16 cellular contexts compared by ENCODE assay signal in genomic region chr3:159866201-159866746, GRCh38. TPM values are rescaled to one million over a fixed set of nuclear protein-coding genes. Genes with fewer than 3 reads are reported as not detected.
A peak's percentile ranks its signal among the peaks of the same experiment; 100 is the strongest.
DNase-seq lines count a peak whose midpoint lies in the region; ATAC-seq, FAIRE-seq and TF ChIP-seq lines count a peak whose summit lies in the region.
"Had no signal": no experiment of that assay in that cellular context is flagged by ENCODE, and none has a peak within 500 bp of the region (broad histone marks: within the 10 kb centered on the region; RNA-seq: fewer than 3 reads in every experiment).

No MANE protein-coding gene starts in this region.

- TF ChIP-seq POLR2A in A549 (IDR thresholded peaks at IDR 0.05; ENCODE audit: low read length) = no peak
- no peak for TF ChIP-seq POLR2A in lower leg skin (IDR thresholded peaks at IDR 0.05)

- DNase-seq in A549 (ENCODE audit: low read depth in 1 of 2, low spot score in 1 of 2) (no peak), LoVo (ENCODE audit: low spot score) (peak; percentile 35), dermis blood vessel endothelial cell (peak; percentile 35), NCI-H187 (lab: John Stamatoyannopoulos, UW) (no peak), lower leg skin (ENCODE audit: low spot score in 2 of 2) (no peak), DMS153 (lab: John Stamatoyannopoulos, UW) (no peak)
- DNase-seq in activated CD8-positive, alpha-beta memory T cell treated with anti-CD3 and anti-CD28 coated beads, Interleukin-2, amount 10 ng/mL, durations not matched to agents 7 days and 5 days = no peak
- DNase-seq: activated CD4-positive, alpha-beta memory T cell treated with anti-CD3 and anti-CD28 coated beads, Interleukin-2, amount 10 ng/mL, durations not matched to agents 7 days and 5 days; cerebellar nuclear complex; NCI-H2227 treated with DMSO at 0.1 percent for 48 hours; trophoblast cell had no signal

- H3K4me3 Mint-ChIP-seq in nephron = peak overlapping the region in 1 of 3 experiments; percentile 10
- no peak overlapping the region for H3K4me3 Mint-ChIP-seq in activated CD8-positive, alpha-beta memory T cell treated with anti-CD3 and anti-CD28 coated beads, Interleukin-2, amount 10 ng/mL, durations not matched to agents 7 days and 5 days
- H3K4me3 Mint-ChIP-seq: activated CD4-positive, alpha-beta memory T cell treated with anti-CD3 and anti-CD28 coated beads, Interleukin-2, amount 10 ng/mL, durations not matched to agents 7 days and 5 days had no signal

- TF ChIP-seq EP300 in A549 (IDR thresholded peaks at IDR 0.05) = no peak

- H3K4me1 ChIP-seq in A549 = peaks cover 34% of the 10 kb centered on the region

- no peaks in the 10 kb centered on the region for H3K9me3 ChIP-seq in A549

- POLR2A ChIA-PET in A549 (lab: Yijun Ruan, JAX) = no interaction called here

- ATAC-seq in A549 = no peak
- no peak for ATAC-seq in activated CD8-positive, alpha-beta memory T cell treated with anti-CD3 and anti-CD28 coated beads, Interleukin-2, amount 10 ng/mL, durations not matched to agents 7 days and 5 days
- ATAC-seq: K562 had no signal

- H3K27ac ChIP-seq in A549 = peak overlapping the region; percentile 1 to 47; a peak in 2 of 6 replicates

- peaks cover 31% of the 10 kb centered on the region for H3K4me1 Mint-ChIP-seq in nephron
- peaks cover 6% of the 10 kb centered on the region for H3K4me1 Mint-ChIP-seq in activated CD8-positive, alpha-beta memory T cell treated with anti-CD3 and anti-CD28 coated beads, Interleukin-2, amount 10 ng/mL, durations not matched to agents 7 days and 5 days

- CTCF ChIA-PET in A549 (lab: Yijun Ruan, JAX) = interaction anchor here (1.0 to 3.5 kb wide), 7 partner anchors 9 to 140 kb away, joined by 3 to 20 read pairs (median 6); no protein-coding TSS in a partner anchor
- CTCF ChIA-PET in activated CD8-positive, alpha-beta memory T cell treated with anti-CD3 and anti-CD28 coated beads, Interleukin-2, amount 10 ng/mL, durations not matched to agents 7 days and 5 days (lab: Charles Lee) = interaction anchor here (1.3 kb wide), 1 partner anchor 18 kb away, joined by 3 read pairs; no protein-coding TSS in a partner anchor

- TF ChIP-seq CTCF in A549 (IDR thresholded peaks at IDR 0.05) (no peak), nephron (IDR thresholded peaks at IDR 0.05; ENCODE audit: unreplicated experiment in 3 of 3) (no peak), lower leg skin (IDR thresholded peaks at IDR 0.05) (no peak)

- peaks cover 19% of the 10 kb centered on the region for H3K36me3 Mint-ChIP-seq in nephron (ENCODE audit: low read depth)
- H3K36me3 Mint-ChIP-seq in activated CD8-positive, alpha-beta memory T cell treated with anti-CD3 and anti-CD28 coated beads, Interleukin-2, amount 10 ng/mL, durations not matched to agents 7 days and 5 days = no peaks in the 10 kb centered on the region

- no peak for TF ChIP-seq RAD21 in A549 (conservative IDR thresholded peaks at IDR 0.05 in 1 of 2, IDR thresholded peaks at IDR 0.05 in 1 of 2)

- peak overlapping the region; percentile 49; the same call in 1 of the 3 replicates for H3K4me2 ChIP-seq in A549

- no peaks in the 10 kb centered on the region for H3K9me3 Mint-ChIP-seq in nephron
- H3K9me3 Mint-ChIP-seq in activated CD8-positive, alpha-beta memory T cell treated with anti-CD3 and anti-CD28 coated beads, Interleukin-2, amount 10 ng/mL, durations not matched to agents 7 days and 5 days (ENCODE audit: low read depth) = no peaks in the 10 kb centered on the region
- H3K9me3 Mint-ChIP-seq: activated CD4-positive, alpha-beta memory T cell treated with anti-CD3 and anti-CD28 coated beads, Interleukin-2, amount 10 ng/mL, durations not matched to agents 7 days and 5 days had no signal

- no peak overlapping the region for H3K4me3 ChIP-seq in A549
- no peak overlapping the region for H3K4me3 ChIP-seq in lower leg skin (ENCODE audit: low read depth, poor library complexity, severe bottlenecking)
- H3K4me3 ChIP-seq: K562, skin epidermis had no signal

- H3K27ac Mint-ChIP-seq in nephron = peak overlapping the region; percentile 35 to 78 (median 76)
- H3K27ac Mint-ChIP-seq in activated CD8-positive, alpha-beta memory T cell treated with anti-CD3 and anti-CD28 coated beads, Interleukin-2, amount 10 ng/mL, durations not matched to agents 7 days and 5 days = no peak overlapping the region
- H3K27ac Mint-ChIP-seq: activated CD4-positive, alpha-beta memory T cell treated with anti-CD3 and anti-CD28 coated beads, Interleukin-2, amount 10 ng/mL, durations not matched to agents 7 days and 5 days had no signal

- WGBS in A549 (ENCODE audit: missing lambda C conversion rate) = 71% methylated on average over 5 of the region's 5 CpGs
- WGBS in lower leg skin, 2 donors = 67 to 77% methylated on average over 5 of the region's 5 CpGs

- FAIRE-seq in A549 (lab: Jason Lieb, UNC) = no peak
- FAIRE-seq: D721Med, K562, RCC 7860 had no signal

- intact Hi-C loops in lower leg skin (cut with DNase I; ENCODE audit: low total_unique reads) = no loop called here

- no peaks in the 10 kb centered on the region for H3K27me3 Mint-ChIP-seq in nephron (ENCODE audit: low read depth)
- H3K27me3 Mint-ChIP-seq in activated CD8-positive, alpha-beta memory T cell treated with anti-CD3 and anti-CD28 coated beads, Interleukin-2, amount 10 ng/mL, durations not matched to agents 7 days and 5 days = peaks cover 25% of the 10 kb centered on the region

TF ChIP-seq in A549, 52 proteins besides CTCF, POLR2A, EP300 and RAD21:
- TF ChIP-seq ZSCAN20 (CRISPR knock-in tag; IDR thresholded peaks at IDR 0.05) (no peak), PBX3 (IDR thresholded peaks at IDR 0.05) (no peak), FOXS1 (CRISPR knock-in tag; IDR thresholded peaks at IDR 0.05) (no peak), KDM1A (IDR thresholded peaks at IDR 0.05; ENCODE audit: low read depth) (no peak), HES2 (IDR thresholded peaks at IDR 0.05) (no peak), JUNB (IDR thresholded peaks at IDR 0.05) (no peak), MAFK (IDR thresholded peaks at IDR 0.05; ENCODE audit: partially characterized antibody) (no peak), EHF (CRISPR knock-in tag; IDR thresholded peaks at IDR 0.05) (no peak), ESRRA (IDR thresholded peaks at IDR 0.05; ENCODE audit: borderline replicate concordance, low read length) (no peak), TFCP2L1 (CRISPR knock-in tag; IDR thresholded peaks at IDR 0.05) (no peak), CEBPB (IDR thresholded peaks at IDR 0.05) (no peak)

RNA-seq across cellular contexts. Expression of gene SCHIP1, which starts 26.6 kb away (rescaled TPM):
- polyA plus RNA-seq in A549 (2011; rRNA removed) = 2.7 and 3.5 TPM in 2 replicates
- polyA plus RNA-seq in A549 (2012; cell fraction: cytosol; rRNA removed) = 0.13 and 0.15 TPM in 2 replicates
- polyA plus RNA-seq in A549 (2012; cell fraction: nucleus; rRNA removed) = 1.3 TPM in 2 replicates
- 2.0 to 3.6 TPM (median 2.6 TPM) in 3 replicates for polyA plus RNA-seq in A549 (2017; fragmentation: RNase III; extraction: RNeasy Plus Mini Kit Qiagen cat#74134 plus additional on column Dnase treatment)
- polyA minus RNA-seq in A549 (2011; rRNA and poly(A)+ RNA removed) = 5.2 and 7.1 TPM in 2 replicates
- total RNA-seq in dermis blood vessel endothelial cell = 13.4 and 27.7 TPM in 2 replicates
- 1 to 10 TPM in 2 of 4 donors, under 1 TPM in 2; 0.15 to 1.5 (median 0.78) TPM for total RNA-seq in lower leg skin
- total RNA-seq in activated CD8-positive, alpha-beta memory T cell treated with anti-CD3 and anti-CD28 coated beads, Interleukin-2, amount 10 ng/mL, durations not matched to agents 7 days and 5 days = under 1 TPM; 0.23 to 0.41 TPM
- total RNA-seq: K562 had no signal
- polyA plus RNA-seq: K562 had no signal

Comparison
In these comparisons a context has a peak if more than half of its experiments do, and no peak if none do; other contexts are left out.
1. DNase-seq: peak in LoVo (single experiment) and dermis blood vessel endothelial cell (single experiment); none in A549 (0 of 2), NCI-H187 (0 of 2), lower leg skin (0 of 2), DMS153 (single experiment) and activated CD8-positive, alpha-beta memory T cell treated with anti-CD3 and anti-CD28 coated beads, Interleukin-2, amount 10 ng/mL, durations not matched to agents 7 days and 5 days (single experiment).